In genomic region chr2:101124061-101124460, GRCh38 we compare ENCODE assay signal across 12 cellular contexts. TPM values are rescaled to one million over a fixed set of nuclear protein-coding genes. Genes with fewer than 3 reads are reported as not detected.
A peak's percentile ranks its signal among the peaks of the same experiment; 100 is the strongest.
DNase-seq lines count a peak whose midpoint lies in the region; ATAC-seq and TF ChIP-seq lines count a peak whose summit lies in the region.
"Had no signal": no experiment of that assay in that cellular context is flagged by ENCODE, and none has a peak within 500 bp of the region (broad histone marks: within the 10 kb centered on the region; RNA-seq: fewer than 3 reads in every experiment).

No MANE protein-coding gene starts in this region.

- no TSS peak for BruUV-seq in IMR-90 (replicated peaks; lab: Mats Ljungman, UMichigan)

- H3K9ac ChIP-seq in IMR-90 (ENCODE audit: low read depth, low read length) (no peak overlapping the region), H9 (ENCODE audit: extremely low read depth, insufficient read length, low read length) (no peak overlapping the region)

- CTCF ChIA-PET in IMR-90 (lab: Yijun Ruan, JAX), result interaction anchor here (1.6 kb wide), 1 partner anchor 65 kb away, joined by 4 read pairs; no protein-coding TSS in a partner anchor

- H2BK120ac ChIP-seq in IMR-90 (ENCODE audit: low read depth, low read length), result peak overlapping the region; percentile 88
- no peak overlapping the region for H2BK120ac ChIP-seq in H9 (ENCODE audit: low read depth, low read length, poor library complexity, severe bottlenecking)

- H3K27ac ChIP-seq in IMR-90 (ENCODE audit: insufficient read depth, low read length) (peak overlapping the region; percentile 5), thoracic aorta (peak overlapping the region; percentile 78 to 91), H9 (ENCODE audit: insufficient read length, low read depth, low read length) (no peak overlapping the region)

- H3K14ac ChIP-seq in IMR-90 (replicated peaks; ENCODE audit: low read depth, low read length) (peak overlapping the region; percentile 76), H9 (ENCODE audit: insufficient read depth, low read length) (no peak overlapping the region)

- H3K4me2 ChIP-seq in IMR-90 (ENCODE audit: low read depth, low read length) (peak overlapping the region; percentile 76), H9 (ENCODE audit: insufficient read depth, insufficient read length, low read length) (no peak overlapping the region)

- no peaks in the 10 kb centered on the region for H3K9me3 Mint-ChIP-seq in brain
- no peaks in the 10 kb centered on the region; a peak in 1 of 5 replicates for H3K9me3 Mint-ChIP-seq in H9
- no peaks in the 10 kb centered on the region for H3K9me3 Mint-ChIP-seq in naive thymus-derived CD8-positive, alpha-beta T cell
- H3K9me3 Mint-ChIP-seq: stimulated activated memory B cell treated with anti-CD40 and anti-IgM and Interleukin-4, amounts not matched to agents 10 μg/mL and 1 μg/mL and 100 μg/mL, for 72 hours had no signal

- dilution Hi-C loops in IMR-90 (cut with HindIII; ENCODE audit: low sequenced_read_pairs, unreplicated experiment), result no loop called here

- 0 out of 2 replicates have a peak overlapping the region, but pooled peaks have one; percentile 6 for H4K5ac ChIP-seq in IMR-90 (ENCODE audit: low read depth, low read length)
- H4K5ac ChIP-seq in H9 (ENCODE audit: insufficient read length, low read depth, low read length), result no peak overlapping the region

- H3K4ac ChIP-seq in IMR-90 (ENCODE audit: low read depth, low read length) (peak overlapping the region; percentile 88), H9 (ENCODE audit: low read depth, low read length) (no peak overlapping the region)

- H3K27me3 ChIP-seq in IMR-90 (ENCODE audit: control insufficient read depth, insufficient read depth, low read length) (no peaks in the 10 kb centered on the region), thoracic aorta (replicated peaks; ENCODE audit: insufficient read depth) (no peaks in the 10 kb centered on the region), H9 (ENCODE audit: insufficient read depth, low read length) (no peaks in the 10 kb centered on the region)

- H3K23me2 ChIP-seq in H9 (ENCODE audit: insufficient read length, low read depth, low read length, poor library complexity, severe bottlenecking), result no peaks in the 10 kb centered on the region

- POLR2A ChIA-PET in IMR-90 (lab: Charles Lee; ENCODE audit: unreplicated experiment), result interaction anchor here (1.0 to 1.1 kb wide), 2 partner anchors 12 to 27 kb away, joined by 3 to 5 read pairs; partner anchors contain the start of gene TBC1D8
- POLR2A ChIA-PET in naive thymus-derived CD8-positive, alpha-beta T cell (lab: Charles Lee), result no interaction called here

- peaks cover 7% of the 10 kb centered on the region; the same call in 1 of the 2 replicates for H3K79me2 ChIP-seq in H9 (ENCODE audit: insufficient read depth, low read length)

- H3K79me1 ChIP-seq in IMR-90 (ENCODE audit: low read depth in 1 of 2, low read length in 2 of 2) (peaks cover 6 to 51% of the 10 kb centered on the region in 2 experiments; a peak in 3 of 4 replicates), H9 (ENCODE audit: insufficient read depth, low read depth, low read length, poor library complexity, severe bottlenecking) (peaks cover 3% of the 10 kb centered on the region)

- H2BK20ac ChIP-seq in IMR-90 (ENCODE audit: low read depth, low read length), result peak overlapping the region; percentile 88
- H2BK20ac ChIP-seq in H9 (ENCODE audit: low read depth, low read length, poor library complexity, severe bottlenecking), result no peak overlapping the region

- in situ Hi-C loops in IMR-90 (cut with MboI; ENCODE audit: low sequenced_read_pairs), result no loop called here

- TF ChIP-seq POLR2A in IMR-90 (IDR thresholded peaks at IDR 0.05; ENCODE audit: low read depth, low read length), result no peak

- H3K9me1 ChIP-seq in IMR-90 (ENCODE audit: insufficient read depth, low read length), result peaks cover 37% of the 10 kb centered on the region

- H4K20me1 ChIP-seq in IMR-90 (ENCODE audit: insufficient read depth, low read length) (peaks cover 10% of the 10 kb centered on the region; the same call in 1 of the 2 replicates), H9 (ENCODE audit: control insufficient read depth, insufficient read depth, insufficient read length) (no peaks in the 10 kb centered on the region)

- H3K23ac ChIP-seq in IMR-90 (ENCODE audit: low read depth, low read length) (peak overlapping the region; percentile 80; the same call in 1 of the 2 replicates), H9 (ENCODE audit: insufficient read length, low read depth, low read length) (no peak overlapping the region)

- H3K36me3 ChIP-seq in IMR-90 (ENCODE audit: control insufficient read depth, insufficient read depth, low read length) (no peaks in the 10 kb centered on the region), thoracic aorta (no peaks in the 10 kb centered on the region)

- H3K4me1 ChIP-seq in IMR-90 (ENCODE audit: control insufficient read depth, insufficient read depth, low read length), result peaks cover 22% of the 10 kb centered on the region
- H3K4me1 ChIP-seq in thoracic aorta (ENCODE audit: control insufficient read depth in 1 of 2, low read depth in 2 of 2), result peaks cover 50 to 70% of the 10 kb centered on the region in 2 donors
- peaks cover 8% of the 10 kb centered on the region; the same call in 1 of the 2 replicates for H3K4me1 ChIP-seq in H9 (ENCODE audit: insufficient read depth, low read length)

- H4K8ac ChIP-seq in IMR-90 (ENCODE audit: low read depth in 2 of 2, low read length in 2 of 2) (peak overlapping the region; percentile 3 to 86; a peak in 2 of 4 replicates), H9 (replicated peaks; ENCODE audit: insufficient read length, low read depth, low read length) (no peak overlapping the region)

- no peaks in the 10 kb centered on the region for H3K9me3 ChIP-seq in IMR-90 (ENCODE audit: control insufficient read depth, insufficient read depth, low read length)
- H3K9me3 ChIP-seq in thoracic aorta, result no peaks in the 10 kb centered on the region
- H3K9me3 ChIP-seq in H9 (ENCODE audit: control insufficient read depth, low read depth, low read length), result no peaks in the 10 kb centered on the region

- H3K18ac ChIP-seq in IMR-90 (ENCODE audit: low read depth, low read length) (peak overlapping the region; percentile 9; the same call in 1 of the 2 replicates), H9 (ENCODE audit: insufficient read length, low read depth, low read length) (no peak overlapping the region)

- H3K4me3 ChIP-seq in IMR-90 (ENCODE audit: insufficient read depth, low read depth, low read length) (no peak overlapping the region), thoracic aorta (no peak overlapping the region)

- DNase-seq in IMR-90 (peak; percentile 28), left kidney (ENCODE audit: low read depth, low spot score) (peak; percentile 90), thoracic aorta (ENCODE audit: low spot score) (no peak), dedifferentiated amniotic fluid mesenchymal stem cell (ENCODE audit: extremely low spot score) (no peak), H9 (no peak)
- DNase-seq in naive thymus-derived CD8-positive, alpha-beta T cell, result no peak
- DNase-seq: activated T-cell treated with anti-CD3 and anti-CD28 coated beads for 4 hours, COR-L47, NCI-H1417 treated with DMSO at 0.1 percent for 48 hours had no signal

- no peak for TF ChIP-seq RAD21 in IMR-90 (IDR thresholded peaks at IDR 0.05; ENCODE audit: low read length)

- no peak overlapping the region for H2AK9ac ChIP-seq in IMR-90 (replicated peaks; ENCODE audit: low read depth, low read length, poor library complexity)

- no peak overlapping the region for H3K4me3 Mint-ChIP-seq in brain
- no peak overlapping the region for H3K4me3 Mint-ChIP-seq in H9
- no peak overlapping the region for H3K4me3 Mint-ChIP-seq in naive thymus-derived CD8-positive, alpha-beta T cell
- H3K4me3 Mint-ChIP-seq: stimulated activated memory B cell treated with anti-CD40 and anti-IgM and Interleukin-4, amounts not matched to agents 10 μg/mL and 1 μg/mL and 100 μg/mL, for 72 hours had no signal

- H3K56ac ChIP-seq in IMR-90 (ENCODE audit: extremely low read depth, insufficient read depth, low read length), result peak overlapping the region; percentile 62; the same call in 1 of the 2 replicates
- H3K56ac ChIP-seq in H9 (ENCODE audit: insufficient read length, low read depth, low read length), result no peak overlapping the region

- H3K36me3 Mint-ChIP-seq in brain (no peaks in the 10 kb centered on the region), H9 (ENCODE audit: insufficient read depth in 1 of 3, low read depth in 3 of 3) (peaks cover 0 to 5% (median 0%) of the 10 kb centered on the region in 3 experiments; a peak in 3 of 7 replicates)
- H3K36me3 Mint-ChIP-seq in naive thymus-derived CD8-positive, alpha-beta T cell, result no peaks in the 10 kb centered on the region

- H2AFZ ChIP-seq in IMR-90 (replicated peaks; ENCODE audit: low read length, poor library complexity) (peak overlapping the region; percentile 1), H9 (ENCODE audit: low read length) (no peak overlapping the region)

- H2BK15ac ChIP-seq in IMR-90 (ENCODE audit: low read depth, low read length), result peak overlapping the region; percentile 93; the same call in 2 of the 3 replicates
- H2BK15ac ChIP-seq in H9 (ENCODE audit: low read depth, low read length), result no peak overlapping the region

- H3T11ph ChIP-seq in H9 (ENCODE audit: low read length), result no peak overlapping the region

- H2BK12ac ChIP-seq in H9 (ENCODE audit: insufficient read length, low read depth, low read length), result no peak overlapping the region

- peak overlapping the region; percentile 83 for H4K91ac ChIP-seq in IMR-90 (ENCODE audit: insufficient read depth, low read depth, low read length)
- no peak overlapping the region for H4K91ac ChIP-seq in H9 (ENCODE audit: insufficient read length, low read depth, low read length)

- ATAC-seq in IMR-90 (ENCODE audit: low read depth) (peak; percentile 38), thoracic aorta (ENCODE audit: insufficient number of reproducible peaks, low FRiP score, low read depth) (no peak), HG02588 (IDR thresholded peaks at IDR 0.05; ENCODE audit: unreplicated experiment) (no peak)
- no peak for ATAC-seq in naive thymus-derived CD8-positive, alpha-beta T cell
- ATAC-seq: stimulated activated memory B cell treated with anti-CD40 and anti-IgM and Interleukin-4, amounts not matched to agents 10 μg/mL and 1 μg/mL and 100 μg/mL, for 72 hours had no signal

- H3K27ac Mint-ChIP-seq in brain (peak overlapping the region in 3 of 5 experiments; percentile 7 to 72 (median 19)), H9 (no peak overlapping the region)
- H3K27ac Mint-ChIP-seq in naive thymus-derived CD8-positive, alpha-beta T cell, result no peak overlapping the region
- H3K27ac Mint-ChIP-seq: stimulated activated memory B cell treated with anti-CD40 and anti-IgM and Interleukin-4, amounts not matched to agents 10 μg/mL and 1 μg/mL and 100 μg/mL, for 72 hours had no signal

- H3K27me3 Mint-ChIP-seq in brain (no peaks in the 10 kb centered on the region), H9 (ENCODE audit: low read depth) (no peaks in the 10 kb centered on the region)
- peaks cover 0 to 6% (median 2%) of the 10 kb centered on the region in 5 donors for H3K27me3 Mint-ChIP-seq in naive thymus-derived CD8-positive, alpha-beta T cell

- peaks cover 24% of the 10 kb centered on the region for H3K4me1 Mint-ChIP-seq in brain
- H3K4me1 Mint-ChIP-seq in H9, result peaks cover 24 to 40% of the 10 kb centered on the region in 2 experiments
- H3K4me1 Mint-ChIP-seq in naive thymus-derived CD8-positive, alpha-beta T cell, result peaks cover 11 to 30% (median 16%) of the 10 kb centered on the region in 4 donors

- no peak for TF ChIP-seq CTCF in IMR-90 (conservative IDR thresholded peaks at IDR 0.05; ENCODE audit: low read depth, low read length)
- TF ChIP-seq CTCF in brain (conservative IDR thresholded peaks at IDR 0.05), result no peak
- no peak for TF ChIP-seq CTCF in thoracic aorta (IDR thresholded peaks at IDR 0.05)
- no peak for TF ChIP-seq CTCF in H9 (conservative IDR thresholded peaks at IDR 0.05)

- H2BK5ac ChIP-seq in IMR-90 (ENCODE audit: low read depth, low read length, poor library complexity, severe bottlenecking) (peak overlapping the region; percentile 66), H9 (ENCODE audit: insufficient read length, low read length) (no peak overlapping the region)

- no CpG with 5 or more reads among the region's 2 CpGs for WGBS in IMR-90 (ENCODE audit: extremely low coverage in 2 of 2, insufficient read length in 1 of 2), 2 experiments
- no CpG with 5 or more reads among the region's 2 CpGs for WGBS in H9 (ENCODE audit: extremely low coverage, insufficient read length, low lambda C conversion rate)

- intact Hi-C loops in IMR-90 (cut with micrococcal nuclease), result no loop called here

- H2AK5ac ChIP-seq in IMR-90 (ENCODE audit: low read depth, low read length) (peak overlapping the region; percentile 93), H9 (ENCODE audit: insufficient read length, low read length) (no peak overlapping the region)

RNA-seq across cellular contexts. Expression of gene TBC1D8, which starts 27.1 kb away (rescaled TPM):
- 0.83 and 1.3 TPM in 2 replicates for total RNA-seq in IMR-90 (2012; rRNA removed)
- 0.98 and 1.5 TPM in 2 replicates for polyA plus RNA-seq in IMR-90 (2012; rRNA removed)
- polyA plus RNA-seq in IMR-90 (2012; cell fraction: cytosol; rRNA removed), result 0.22 and 0.66 TPM in 2 replicates
- polyA plus RNA-seq in IMR-90 (2012; cell fraction: nucleus; rRNA removed; ENCODE audit: low replicate concordance), result 4.4 and 6.5 TPM in 2 replicates
- 15.7 TPM for polyA plus RNA-seq in brain (ENCODE audit: insufficient read depth, low read depth, low replicate concordance)
- 10 to 100 TPM; 47.4 to 62.0 TPM for total RNA-seq in thoracic aorta
- 16.6 and 17.6 TPM in 2 replicates for total RNA-seq in H9 (2021)
- total RNA-seq in naive thymus-derived CD8-positive, alpha-beta T cell, result 1 to 10 TPM; 2.5 to 2.6 TPM
- polyA plus RNA-seq in naive thymus-derived CD8-positive, alpha-beta T cell, result under 1 TPM; 0.20 to 0.66 (median 0.59) TPM

Comparison
In these comparisons a context has a peak if more than half of its experiments do, and no peak if none do; other contexts are left out.
1. DNase-seq: peak in IMR-90 (single experiment) and left kidney (single experiment); none in thoracic aorta (single experiment), dedifferentiated amniotic fluid mesenchymal stem cell (single experiment), H9 (single experiment) and naive thymus-derived CD8-positive, alpha-beta T cell (0 of 10).
2. H3K27ac Mint-ChIP-seq: peak in brain (3 of 5); none in H9 (0 of 3) and naive thymus-derived CD8-positive, alpha-beta T cell (0 of 10).